In the genomic region with DNA sequence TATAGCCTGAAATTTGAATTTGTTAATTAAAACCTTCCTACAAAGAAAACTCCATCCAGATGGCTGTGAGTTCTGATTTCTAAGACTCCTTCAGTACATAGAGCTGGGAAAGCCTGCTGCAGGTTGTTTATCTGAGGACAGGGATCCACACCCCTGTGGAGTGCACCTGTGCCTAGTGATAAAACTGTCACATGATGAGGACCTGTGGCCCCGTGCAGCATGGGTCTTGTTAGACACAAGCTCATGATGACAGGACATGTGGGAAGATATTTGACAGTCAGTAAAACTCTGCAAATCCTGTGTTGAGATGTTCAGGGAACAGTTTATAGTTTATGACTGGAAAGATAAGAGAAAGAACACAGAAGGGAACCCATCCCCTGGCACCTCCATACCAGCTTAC, we compare ENCODE assay signal across 22 cellular contexts.
DNase-seq lines count a peak whose midpoint lies in the region; ATAC-seq and TF ChIP-seq lines count a peak whose summit lies in the region.
"Had no signal": no experiment of that assay in that cellular context is flagged by ENCODE, and none has a peak within 500 bp of the region (broad histone marks: within the 10 kb centered on the region; RNA-seq: fewer than 3 reads in every experiment).

No MANE protein-coding gene starts in this region.

- CTCF ChIA-PET in activated CD8-positive, alpha-beta memory T cell treated with anti-CD3 and anti-CD28 coated beads, Interleukin-2, amount 10 ng/mL, durations not matched to agents 7 days and 5 days (lab: Charles Lee): no interaction called here

- no peak for ATAC-seq in activated CD8-positive, alpha-beta memory T cell treated with anti-CD3 and anti-CD28 coated beads, Interleukin-2, amount 10 ng/mL, durations not matched to agents 7 days and 5 days
- ATAC-seq in HG03378 (IDR thresholded peaks at IDR 0.05; ENCODE audit: unreplicated experiment) (no peak), GM19324 (IDR thresholded peaks at IDR 0.05; ENCODE audit: low FRiP score, unreplicated experiment) (no peak)
- ATAC-seq: A549 had no signal

- H3K27me3 Mint-ChIP-seq in activated CD8-positive, alpha-beta memory T cell treated with anti-CD3 and anti-CD28 coated beads, Interleukin-2, amount 10 ng/mL, durations not matched to agents 7 days and 5 days: no peaks in the 10 kb centered on the region
- H3K27me3 Mint-ChIP-seq: CD4-positive, alpha-beta T cell had no signal

- WGBS in esophagus squamous epithelium, 2 donors: 50 to 58% methylated on average over 1 of the region's 1 CpG

- H3K36me3 Mint-ChIP-seq in activated CD8-positive, alpha-beta memory T cell treated with anti-CD3 and anti-CD28 coated beads, Interleukin-2, amount 10 ng/mL, durations not matched to agents 7 days and 5 days: no peaks in the 10 kb centered on the region

- H3K27ac ChIP-seq in esophagus squamous epithelium: no peak overlapping the region
- H3K27ac ChIP-seq: A549; BLaER1 treated with 17β-estradiol and CSF1 and Interleukin-3, amounts not matched to agents 10 nM and 100 nM; GM23248; KMS-11; SK-N-MC had no signal

- intact Hi-C loops in esophagus squamous epithelium (cut with DNase I): no loop called here

- no peak overlapping the region for H3K4me3 Mint-ChIP-seq in activated CD8-positive, alpha-beta memory T cell treated with anti-CD3 and anti-CD28 coated beads, Interleukin-2, amount 10 ng/mL, durations not matched to agents 7 days and 5 days
- H3K4me3 Mint-ChIP-seq: CD4-positive, alpha-beta T cell had no signal

- H3K27ac Mint-ChIP-seq in activated CD8-positive, alpha-beta memory T cell treated with anti-CD3 and anti-CD28 coated beads, Interleukin-2, amount 10 ng/mL, durations not matched to agents 7 days and 5 days: no peak overlapping the region
- H3K27ac Mint-ChIP-seq: CD4-positive, alpha-beta T cell had no signal

- no peak for TF ChIP-seq POLR2A in esophagus squamous epithelium (IDR thresholded peaks at IDR 0.05)

- H3K9me3 Mint-ChIP-seq in activated CD8-positive, alpha-beta memory T cell treated with anti-CD3 and anti-CD28 coated beads, Interleukin-2, amount 10 ng/mL, durations not matched to agents 7 days and 5 days (ENCODE audit: low read depth): no peaks in the 10 kb centered on the region
- H3K9me3 Mint-ChIP-seq: CD4-positive, alpha-beta T cell had no signal

- H3K27me3 ChIP-seq in esophagus squamous epithelium: no peaks in the 10 kb centered on the region
- H3K27me3 ChIP-seq: BLaER1 treated with 17β-estradiol and CSF1 and Interleukin-3, amounts not matched to agents 10 nM and 100 nM had no signal

- H3K9me3 ChIP-seq in esophagus squamous epithelium: no peaks in the 10 kb centered on the region
- H3K9me3 ChIP-seq: A549; BLaER1 treated with 17β-estradiol and CSF1 and Interleukin-3, amounts not matched to agents 10 nM and 100 nM; Caco-2 had no signal

- no peak for TF ChIP-seq CTCF in esophagus squamous epithelium (IDR thresholded peaks at IDR 0.05)

- H3K36me3 ChIP-seq in esophagus squamous epithelium: no peaks in the 10 kb centered on the region
- H3K36me3 ChIP-seq: BLaER1 treated with 17β-estradiol and CSF1 and Interleukin-3, amounts not matched to agents 10 nM and 100 nM had no signal

- no peak overlapping the region for H3K4me3 ChIP-seq in esophagus squamous epithelium
- H3K4me3 ChIP-seq: A549; BLaER1 treated with 17β-estradiol and CSF1 and Interleukin-3, amounts not matched to agents 10 nM and 100 nM; GM23248; SK-N-MC had no signal

- H3K4me1 Mint-ChIP-seq in activated CD8-positive, alpha-beta memory T cell treated with anti-CD3 and anti-CD28 coated beads, Interleukin-2, amount 10 ng/mL, durations not matched to agents 7 days and 5 days: no peaks in the 10 kb centered on the region

- DNase-seq in activated CD8-positive, alpha-beta memory T cell treated with anti-CD3 and anti-CD28 coated beads, Interleukin-2, amount 10 ng/mL, durations not matched to agents 7 days and 5 days: peak; percentile 34
- DNase-seq in activated CD8-positive, alpha-beta memory T cell treated with anti-CD3 and anti-CD28 coated beads for 24 hours: no peak
- peak; percentile 72 for DNase-seq in NCI-H2171 treated with DMSO at 0.1 percent for 48 hours (lab: John Stamatoyannopoulos, UW)
- peak; percentile 15 for DNase-seq in cerebellum (ENCODE audit: low spot score)
- no peak for DNase-seq in esophagus squamous epithelium (lab: John Stamatoyannopoulos, UW)
- DNase-seq: AML-193; Caco-2; CD4-positive, alpha-beta T cell; DMS 273 treated with DMSO at 0.1 percent for 48 hours; DMS79; GM23248; H7; MM.1S; NCI-H1694 treated with DMSO at 0.1 percent for 48 hours; NCI-H446 treated with DMSO at 0.1 percent for 48 hours; SIG-M5 had no signal

- H3K4me1 ChIP-seq in esophagus squamous epithelium: no peaks in the 10 kb centered on the region
- H3K4me1 ChIP-seq: A549; BLaER1 treated with 17β-estradiol and CSF1 and Interleukin-3, amounts not matched to agents 10 nM and 100 nM; Caco-2 had no signal

Comparison
In these comparisons a context has a peak if more than half of its experiments do, and no peak if none do; other contexts are left out.
1. DNase-seq: peak in activated CD8-positive, alpha-beta memory T cell treated with anti-CD3 and anti-CD28 coated beads, Interleukin-2, amount 10 ng/mL, durations not matched to agents 7 days and 5 days (single experiment), NCI-H2171 treated with DMSO at 0.1 percent for 48 hours (single experiment) and cerebellum (single experiment); none in activated CD8-positive, alpha-beta memory T cell treated with anti-CD3 and anti-CD28 coated beads for 24 hours (single experiment) and esophagus squamous epithelium (single experiment).